In genomic region chr5:110923971-110924370, GRCh38 we compare ENCODE assay signal across 26 cellular contexts.
"Had no signal": no experiment of that assay in that cellular context is flagged by ENCODE, and none has a peak within 500 bp of the region (broad histone marks: within the 10 kb centered on the region; RNA-seq: fewer than 3 reads in every experiment).

No MANE protein-coding gene starts in this region.

- H3K9me3 ChIP-seq: stomach, testis, thoracic aorta, thyroid gland, tibial artery, tibial nerve, transverse colon, upper lobe of left lung, upper lobe of right lung, uterus, vagina had no signal

- H3K4me3 ChIP-seq: stomach, suprapubic skin, testis, thoracic aorta, thyroid gland, tibial artery, tibial nerve, transverse colon, upper lobe of left lung, upper lobe of right lung, uterus, vagina had no signal

- H3K4me1 ChIP-seq: stomach, suprapubic skin, testis, thyroid gland, tibial nerve, transverse colon, upper lobe of left lung, upper lobe of right lung, uterus, vagina had no signal

- H3K36me3 ChIP-seq: stomach, suprapubic skin, thoracic aorta, thyroid gland, tibial artery, tibial nerve, transverse colon, upper lobe of left lung, upper lobe of right lung, uterus, vagina had no signal

- DNase-seq: stimulated activated CD4-positive, alpha-beta T cell treated with anti-CD3 and anti-CD28 coated beads, Interleukin-2, amount 100 ng/mL, for 48 hours; stimulated activated CD4-positive, alpha-beta T cell treated with anti-CD3 and anti-CD28 coated beads, Interleukin-4, amount 100 ng/mL, for 1 hour; stimulated activated CD4-positive, alpha-beta T cell treated with anti-CD3 and anti-CD28 coated beads, Interleukin-4, amount 100 ng/mL, for 24 hours; stimulated activated CD4-positive, alpha-beta T cell treated with anti-CD3 and anti-CD28 coated beads, Interleukin-4, amount 100 ng/mL, for 4 hours; stimulated activated CD8-positive, alpha-beta memory T cell treated with anti-CD3 and anti-CD28 coated beads, Interleukin-4, amount 100 ng/mL, for 48 hours; stimulated activated naive B cell treated with anti-CD40 and anti-IgM and Interleukin-4, amounts not matched to agents 10 μg/mL and 1 μg/mL and 100 μg/mL, for 72 hours; stimulated activated naive CD4-positive, alpha-beta T cell; stimulated activated naive CD4-positive, alpha-beta T cell treated with Interleukin-2 at 50 U/mL for 16 hours; stimulated activated naive CD8-positive, alpha-beta T cell treated with anti-CD3 and anti-CD28 coated beads, Interleukin-15, amount 100 ng/mL, for 72 hours; stimulated activated naive CD8-positive, alpha-beta T cell treated with anti-CD3 and anti-CD28 coated beads, Interleukin-15, Interleukin-2, amounts not matched to agents 100 U/mL and 50 U/mL, for 24 hours; stomach; substantia nigra; testis; thyroid gland; tibial artery; transverse colon; trophoblast cell; upper lobe of left lung; upper lobe of right lung; uterus had no signal

- H3K27ac ChIP-seq: stomach, suprapubic skin, testis, thoracic aorta, thyroid gland, tibial artery, tibial nerve, transverse colon, upper lobe of left lung, upper lobe of right lung, uterus, vagina had no signal

- ATAC-seq: stimulated activated effector memory CD8-positive, alpha-beta T cell treated with anti-CD3 and anti-CD28 coated beads, Interleukin-12 subunit alpha, Interleukin-12 subunit beta, amount 100 ng/mL, for 72 hours; stimulated activated memory B cell treated with anti-CD40 and anti-IgM and Interleukin-4, amounts not matched to agents 10 μg/mL and 1 μg/mL and 100 μg/mL, for 72 hours; stimulated activated naive B cell treated with anti-CD40 and anti-IgM and Interleukin-4, amounts not matched to agents 10 μg/mL and 1 μg/mL and 100 μg/mL, for 72 hours; stimulated activated naive CD8-positive, alpha-beta T cell treated with anti-CD3 and anti-CD28 coated beads, Interleukin-15, amount 100 ng/mL, for 72 hours; stimulated activated naive CD8-positive, alpha-beta T cell treated with anti-CD3 and anti-CD28 coated beads, Interleukin-15, Interleukin-2, amounts not matched to agents 100 U/mL and 50 U/mL, for 24 hours; upper lobe of right lung had no signal

- H3K27me3 ChIP-seq: stomach, suprapubic skin, testis, thyroid gland, tibial artery, tibial nerve, transverse colon, upper lobe of left lung, upper lobe of right lung, uterus, vagina had no signal
